In genomic region chr15:99016680-99017321, GRCh38 we compare ENCODE assay signal across 11 cellular contexts. TPM values are rescaled to one million over a fixed set of nuclear protein-coding genes. Genes with fewer than 3 reads are reported as not detected.
DNase-seq lines count a peak whose midpoint lies in the region; ATAC-seq and TF ChIP-seq lines count a peak whose summit lies in the region.
"Had no signal": no experiment of that assay in that cellular context is flagged by ENCODE, and none has a peak within 500 bp of the region (broad histone marks: within the 10 kb centered on the region; RNA-seq: fewer than 3 reads in every experiment).

No MANE protein-coding gene starts in this region.

- H3K4me3 Mint-ChIP-seq in stimulated activated naive CD8-positive, alpha-beta T cell treated with anti-CD3 and anti-CD28 coated beads, Interleukin-15, amount 100 ng/mL, for 72 hours, result peak overlapping the region; percentile 26 to 78
- no peak overlapping the region for H3K4me3 Mint-ChIP-seq in activated T-cell treated with anti-CD3 and anti-CD28 coated beads, Interleukin-2, amount 50 U/mL, for 4 hours
- no peak overlapping the region for H3K4me3 Mint-ChIP-seq in stimulated activated naive B cell treated with anti-CD40 and anti-IgM and Interleukin-4, amounts not matched to agents 10 μg/mL and 1 μg/mL and 100 μg/mL, for 72 hours

- no peak overlapping the region for H3K27ac Mint-ChIP-seq in stimulated activated naive CD8-positive, alpha-beta T cell treated with anti-CD3 and anti-CD28 coated beads, Interleukin-15, amount 100 ng/mL, for 72 hours
- no peak overlapping the region for H3K27ac Mint-ChIP-seq in stimulated activated naive B cell treated with anti-CD40 and anti-IgM and Interleukin-4, amounts not matched to agents 10 μg/mL and 1 μg/mL and 100 μg/mL, for 72 hours

- H3K4me1 Mint-ChIP-seq in stimulated activated naive CD8-positive, alpha-beta T cell treated with anti-CD3 and anti-CD28 coated beads, Interleukin-15, amount 100 ng/mL, for 72 hours, result peaks cover 18% of the 10 kb centered on the region
- peaks cover 3% of the 10 kb centered on the region for H3K4me1 Mint-ChIP-seq in activated T-cell treated with anti-CD3 and anti-CD28 coated beads, Interleukin-2, amount 50 U/mL, for 4 hours (ENCODE audit: low read depth)
- H3K4me1 Mint-ChIP-seq in stimulated activated naive B cell treated with anti-CD40 and anti-IgM and Interleukin-4, amounts not matched to agents 10 μg/mL and 1 μg/mL and 100 μg/mL, for 72 hours, result peaks cover 0 to 5% of the 10 kb centered on the region in 2 donors

- DNase-seq in stimulated activated naive CD8-positive, alpha-beta T cell treated with anti-CD3 and anti-CD28 coated beads, Interleukin-15, amount 100 ng/mL, for 72 hours, result no peak
- DNase-seq in stimulated activated naive CD8-positive, alpha-beta T cell treated with anti-CD3 and anti-CD28 coated beads, Interleukin-15, Interleukin-2, amounts not matched to agents 100 U/mL and 50 U/mL, for 24 hours, result no peak
- DNase-seq in glomerular visceral epithelial cell (ENCODE audit: extremely low spot score), result peak; percentile 9
- DNase-seq in activated T-cell treated with anti-CD3 and anti-CD28 coated beads, Interleukin-2, amount 50 U/mL, for 4 hours, result no peak
- DNase-seq in stimulated activated naive B cell treated with anti-CD40 and anti-IgM and Interleukin-4, amounts not matched to agents 10 μg/mL and 1 μg/mL and 100 μg/mL, for 72 hours, result no peak
- DNase-seq in substantia nigra (lab: John Stamatoyannopoulos, UW), result no peak
- DNase-seq in SIG-M5 treated with dmso at 0.1 percent for 504 hours (lab: John Stamatoyannopoulos, UW; ENCODE audit: unreplicated experiment), result no peak
- DNase-seq: caudate nucleus, NCI-H510A had no signal

- peaks cover 35% of the 10 kb centered on the region for H3K27me3 Mint-ChIP-seq in stimulated activated naive CD8-positive, alpha-beta T cell treated with anti-CD3 and anti-CD28 coated beads, Interleukin-15, amount 100 ng/mL, for 72 hours
- H3K27me3 Mint-ChIP-seq in activated T-cell treated with anti-CD3 and anti-CD28 coated beads, Interleukin-2, amount 50 U/mL, for 4 hours (ENCODE audit: low read depth), result peaks cover 26% of the 10 kb centered on the region
- peaks cover 33 to 50% of the 10 kb centered on the region in 2 donors for H3K27me3 Mint-ChIP-seq in stimulated activated naive B cell treated with anti-CD40 and anti-IgM and Interleukin-4, amounts not matched to agents 10 μg/mL and 1 μg/mL and 100 μg/mL, for 72 hours

- H3K27ac ChIP-seq in substantia nigra (ENCODE audit: low read depth, low read length, poor library complexity, severe bottlenecking), result no peak overlapping the region

- no peaks in the 10 kb centered on the region for H3K36me3 Mint-ChIP-seq in activated T-cell treated with anti-CD3 and anti-CD28 coated beads, Interleukin-2, amount 50 U/mL, for 4 hours (ENCODE audit: insufficient read depth)
- H3K36me3 Mint-ChIP-seq in stimulated activated naive B cell treated with anti-CD40 and anti-IgM and Interleukin-4, amounts not matched to agents 10 μg/mL and 1 μg/mL and 100 μg/mL, for 72 hours, result no peaks in the 10 kb centered on the region

- no peak for ATAC-seq in stimulated activated naive CD8-positive, alpha-beta T cell treated with anti-CD3 and anti-CD28 coated beads, Interleukin-15, amount 100 ng/mL, for 72 hours
- ATAC-seq in stimulated activated naive CD8-positive, alpha-beta T cell treated with anti-CD3 and anti-CD28 coated beads, Interleukin-15, Interleukin-2, amounts not matched to agents 100 U/mL and 50 U/mL, for 24 hours, result no peak
- ATAC-seq in SK-N-SH treated with all-trans-retinoic acid at 6 μM for 48 hours, result peak; percentile 69
- ATAC-seq in activated T-cell treated with anti-CD3 and anti-CD28 coated beads, Interleukin-2, amount 50 U/mL, for 4 hours, result no peak
- ATAC-seq in stimulated activated naive B cell treated with anti-CD40 and anti-IgM and Interleukin-4, amounts not matched to agents 10 μg/mL and 1 μg/mL and 100 μg/mL, for 72 hours (replicated peaks), result no peak
- ATAC-seq: activated CD4-positive, CD25-positive, alpha-beta regulatory T cell treated with anti-CD3 and anti-CD28 coated beads, Interleukin-2, amount 50 U/mL, for 24 hours had no signal

- H3K9me3 Mint-ChIP-seq in stimulated activated naive CD8-positive, alpha-beta T cell treated with anti-CD3 and anti-CD28 coated beads, Interleukin-15, amount 100 ng/mL, for 72 hours, result no peaks in the 10 kb centered on the region
- no peaks in the 10 kb centered on the region for H3K9me3 Mint-ChIP-seq in activated T-cell treated with anti-CD3 and anti-CD28 coated beads, Interleukin-2, amount 50 U/mL, for 4 hours
- H3K9me3 Mint-ChIP-seq in stimulated activated naive B cell treated with anti-CD40 and anti-IgM and Interleukin-4, amounts not matched to agents 10 μg/mL and 1 μg/mL and 100 μg/mL, for 72 hours, result no peaks in the 10 kb centered on the region

TF ChIP-seq in SK-N-SH treated with all-trans-retinoic acid at 6 μM for 48 hours, 23 proteins besides CTCF, POLR2A, EP300 and RAD21:
- no peak for TF ChIP-seq TCF4 (CRISPR knock-in tag; IDR thresholded peaks at IDR 0.05; ENCODE audit: borderline replicate concordance)
- no peak for TF ChIP-seq ARNTL (CRISPR knock-in tag; IDR thresholded peaks at IDR 0.05; ENCODE audit: borderline replicate concordance, low read depth)
- TF ChIP-seq CREB5 (CRISPR knock-in tag; IDR thresholded peaks at IDR 0.05; ENCODE audit: low read depth), result no peak
- no peak for TF ChIP-seq PPARA (CRISPR knock-in tag; IDR thresholded peaks at IDR 0.05; ENCODE audit: borderline replicate concordance)
- TF ChIP-seq ZC3H10 (CRISPR knock-in tag; IDR thresholded peaks at IDR 0.05), result no peak
- TF ChIP-seq ZNF565 (CRISPR knock-in tag; conservative IDR thresholded peaks at IDR 0.05; ENCODE audit: low read depth), result no peak
- no peak for TF ChIP-seq CSDC2 (CRISPR knock-in tag; IDR thresholded peaks at IDR 0.05)

RNA-seq across cellular contexts. Expression of gene PGPEP1L, which starts 9.2 kb away (rescaled TPM):
- total RNA-seq in activated T-cell treated with anti-CD3 and anti-CD28 coated beads, Interleukin-2, amount 50 U/mL, for 4 hours, result not detected

Comparison
In these comparisons a context has a peak if more than half of its experiments do, and no peak if none do; other contexts are left out.
1. H3K4me3 Mint-ChIP-seq: peak in stimulated activated naive CD8-positive, alpha-beta T cell treated with anti-CD3 and anti-CD28 coated beads, Interleukin-15, amount 100 ng/mL, for 72 hours (2 of 2); none in activated T-cell treated with anti-CD3 and anti-CD28 coated beads, Interleukin-2, amount 50 U/mL, for 4 hours (single experiment) and stimulated activated naive B cell treated with anti-CD40 and anti-IgM and Interleukin-4, amounts not matched to agents 10 μg/mL and 1 μg/mL and 100 μg/mL, for 72 hours (0 of 2).